ENCODE assay signal across 1 cellular context in the genomic region with DNA sequence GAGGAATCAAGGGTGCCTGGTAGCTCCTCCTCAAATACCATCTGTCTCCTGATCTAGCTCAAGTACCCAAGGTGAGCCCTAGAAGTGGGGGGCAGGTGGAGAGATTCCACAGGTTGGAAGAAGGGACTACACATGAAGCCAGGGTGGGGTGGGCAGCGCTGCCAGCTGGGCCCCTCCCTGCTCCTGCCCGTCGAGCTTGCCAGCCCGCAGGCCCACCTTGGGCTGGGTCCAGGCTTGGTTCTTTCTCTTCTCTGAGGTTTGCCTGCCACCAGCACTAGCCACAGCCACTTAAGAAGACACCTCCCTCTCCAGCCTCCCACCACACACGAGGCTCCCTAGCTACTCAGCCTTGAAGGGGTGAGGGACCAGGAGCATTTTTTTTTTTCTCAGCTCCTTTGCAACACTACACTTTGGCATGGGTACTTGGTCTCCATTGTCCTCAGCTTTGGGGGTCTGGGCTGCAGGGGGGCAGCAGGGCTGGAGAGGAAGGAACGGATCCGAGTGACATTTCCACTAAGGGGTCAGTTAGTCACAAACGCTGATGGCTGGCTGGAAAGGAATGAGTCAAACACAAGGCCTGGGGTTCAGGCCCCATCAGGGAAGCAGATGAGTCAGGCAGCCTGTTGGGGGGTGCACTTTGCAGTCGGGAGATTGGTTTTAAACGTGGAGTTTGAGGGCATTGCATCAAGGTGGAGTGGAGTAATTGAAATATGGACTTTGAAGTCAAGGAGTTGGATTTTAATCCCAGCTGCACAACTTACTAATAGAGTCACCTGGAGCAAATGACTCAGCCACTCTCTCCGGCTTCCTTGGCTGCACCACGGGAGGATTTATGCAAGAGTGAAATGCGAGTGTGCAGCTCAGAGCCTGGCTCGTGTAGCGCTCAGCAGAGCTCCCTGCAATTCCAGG.
TF ChIP-seq lines count a peak whose summit lies in the region.

No MANE protein-coding gene starts in this region.

TF ChIP-seq in endothelial cell of umbilical vein, 7 proteins besides CTCF, POLR2A, EP300 and RAD21 (continued from another document):
- TF ChIP-seq POLR2AphosphoS5 (IDR thresholded peaks at IDR 0.05; ENCODE audit: insufficient read depth, low read depth, low read length) (no peak), MAX (IDR thresholded peaks at IDR 0.05; ENCODE audit: insufficient read depth, insufficient read length) (no peak), JUN (IDR thresholded peaks at IDR 0.05; ENCODE audit: borderline replicate concordance, insufficient read depth, insufficient read length, low read depth) (no peak)
